In genomic region chr1:27883536-27884181, GRCh38 we compare ENCODE assay signal across 11 cellular contexts. TPM values are rescaled to one million over a fixed set of nuclear protein-coding genes. Genes with fewer than 3 reads are reported as not detected.
DNase-seq lines count a peak whose midpoint lies in the region; ATAC-seq and TF ChIP-seq lines count a peak whose summit lies in the region.
"Had no signal": no experiment of that assay in that cellular context is flagged by ENCODE, and none has a peak within 500 bp of the region (broad histone marks: within the 10 kb centered on the region; RNA-seq: fewer than 3 reads in every experiment).

No MANE protein-coding gene starts in this region.

- no peaks in the 10 kb centered on the region for H4K20me1 ChIP-seq in OCI-LY7 (ENCODE audit: insufficient read depth, low read length)

- POLR2A ChIA-PET in OCI-LY7 (lab: Charles Lee): no interaction called here

- no peak overlapping the region for H3K27ac ChIP-seq in OCI-LY7 (ENCODE audit: low read depth, low read length, poor library complexity, severe bottlenecking)

- H3K79me2 ChIP-seq in OCI-LY7 (ENCODE audit: insufficient read depth, low read depth, low read length): no peaks in the 10 kb centered on the region

- H3K36me3 ChIP-seq in GM06990 (ENCODE audit: control insufficient read depth, insufficient read depth, low read length) (peaks cover 44% of the 10 kb centered on the region), OCI-LY7 (ENCODE audit: insufficient read depth, low read length) (peaks cover 18% of the 10 kb centered on the region; the same call in 1 of the 2 replicates), mucosa of descending colon (ENCODE audit: low read depth) (no peaks in the 10 kb centered on the region), HAP-1 (replicated peaks) (peaks cover 19% of the 10 kb centered on the region)
- H3K36me3 ChIP-seq: breast epithelium had no signal

- H3K4me3 ChIP-seq in GM06990 (replicated peaks; ENCODE audit: low read depth, low read length): peak overlapping the region; percentile 28
- H3K4me3 ChIP-seq in OCI-LY7 (ENCODE audit: low read depth, low read length, poor library complexity, severe bottlenecking): no peak overlapping the region
- no peak overlapping the region for H3K4me3 ChIP-seq in mucosa of descending colon
- no peak overlapping the region for H3K4me3 ChIP-seq in HAP-1
- H3K4me3 ChIP-seq: breast epithelium had no signal

- CTCF ChIA-PET in OCI-LY7 (lab: Charles Lee; ENCODE audit: unreplicated experiment): no interaction called here

- peak overlapping the region; percentile 31; the same call in 1 of the 2 replicates for H3K4me2 ChIP-seq in OCI-LY7 (ENCODE audit: low read length)

- no peak overlapping the region for H2AFZ ChIP-seq in OCI-LY7 (ENCODE audit: low read length)

- peaks cover 50% of the 10 kb centered on the region for H3K4me1 ChIP-seq in OCI-LY7 (ENCODE audit: insufficient read depth, low read length, poor library complexity, severe bottlenecking)
- H3K4me1 ChIP-seq in mucosa of descending colon (ENCODE audit: low read depth): peaks cover 6% of the 10 kb centered on the region
- H3K4me1 ChIP-seq in HAP-1: no peaks in the 10 kb centered on the region
- H3K4me1 ChIP-seq: breast epithelium had no signal

- ATAC-seq in GM21390 (IDR thresholded peaks at IDR 0.05; ENCODE audit: unreplicated experiment) (peak; percentile 39), mucosa of descending colon (peak; percentile 8)

- DNase-seq in GM06990 (ENCODE audit: extremely low read depth, insufficient read length): peak; percentile 59
- DNase-seq in OCI-LY7 (ENCODE audit: low spot score): peak; percentile 48
- DNase-seq in mucosa of descending colon: no peak
- no peak for DNase-seq in HAP-1 (ENCODE audit: low spot score in 2 of 2)
- DNase-seq in T-helper 9 cell: no peak
- DNase-seq in NCI-H1092 (lab: John Stamatoyannopoulos, UW): no peak
- no peak for DNase-seq in MV-4-11 (lab: John Stamatoyannopoulos, UW)
- DNase-seq: activated CD4-positive, CD25-positive, alpha-beta regulatory T cell had no signal

- intact Hi-C loops in OCI-LY7 (cut with micrococcal nuclease; ENCODE audit: unreplicated experiment): no loop called here
- intact Hi-C loops in mucosa of descending colon (cut with DNase I, micrococcal nuclease): no loop called here

- no peaks in the 10 kb centered on the region for H3K27me3 ChIP-seq in GM06990 (replicated peaks; ENCODE audit: control insufficient read depth, insufficient read depth, low read length)
- H3K27me3 ChIP-seq in HAP-1 (ENCODE audit: low read depth): no peaks in the 10 kb centered on the region
- H3K27me3 ChIP-seq: breast epithelium had no signal

- H3K9me2 ChIP-seq in OCI-LY7 (ENCODE audit: insufficient read depth, low read length): no peaks in the 10 kb centered on the region

- H3K9me3 ChIP-seq in OCI-LY7 (ENCODE audit: low read length): no peaks in the 10 kb centered on the region
- H3K9me3 ChIP-seq in mucosa of descending colon: no peaks in the 10 kb centered on the region
- no peaks in the 10 kb centered on the region for H3K9me3 ChIP-seq in HAP-1
- H3K9me3 ChIP-seq: breast epithelium had no signal

- BruUV-seq in OCI-LY7 (replicated peaks; lab: Mats Ljungman, UMichigan): no TSS peak

- no peak for TF ChIP-seq CTCF in GM06990 (IDR thresholded peaks at IDR 0.05; ENCODE audit: insufficient read depth, low read length, poor library complexity, severe bottlenecking)
- TF ChIP-seq CTCF in OCI-LY7 (conservative IDR thresholded peaks at IDR 0.05; ENCODE audit: low read length): no peak
- no peak for TF ChIP-seq CTCF in mucosa of descending colon (IDR thresholded peaks at IDR 0.05)

- in situ Hi-C loops in HAP-1 (cut with MboI; ENCODE audit: low sequenced_read_pairs): no loop called here

RNA-seq across cellular contexts. Expression of gene THEMIS2, which starts 11.3 kb away (rescaled TPM):
- total RNA-seq in OCI-LY7 (2014; rRNA removed; shearing (Covaris generic)): 0.98 and 4.1 TPM in 2 replicates
- total RNA-seq in OCI-LY7 (2022) (15.4 and 20.3 TPM in 2 replicates), mucosa of descending colon (10 to 100 TPM in 2 of 3 donors, 1 to 10 TPM in 1; 3.8 to 17.7 (median 15.6) TPM)

RNA-seq across cellular contexts. Expression of gene RPA2, which starts 30.7 kb away (rescaled TPM):
- total RNA-seq in OCI-LY7 (2014; rRNA removed; shearing (Covaris generic)): 56.8 and 74.4 TPM in 2 replicates
- total RNA-seq in OCI-LY7 (2022) (44.3 and 52.7 TPM in 2 replicates), mucosa of descending colon (10 to 100 TPM; 14.2 to 20.6 (median 19.2) TPM)

RNA-seq across cellular contexts. Expression of gene SMPDL3B, which starts 51.1 kb away (rescaled TPM):
- 0.19 and 0.39 TPM in 2 replicates for total RNA-seq in OCI-LY7 (2014; rRNA removed; shearing (Covaris generic))
- not detected in 2 replicates for total RNA-seq in OCI-LY7 (2022)
- 10 to 100 TPM; 17.3 to 45.4 (median 30.9) TPM for total RNA-seq in mucosa of descending colon
- total RNA-seq: fibroblast of villous mesenchyme had no signal

RNA-seq across cellular contexts. Expression of gene PPP1R8, which starts 53.1 kb away (rescaled TPM):
- 71.3 and 72.4 TPM in 2 replicates for total RNA-seq in OCI-LY7 (2014; rRNA removed; shearing (Covaris generic))
- total RNA-seq in OCI-LY7 (2022): 57.3 and 58.0 TPM in 2 replicates
- total RNA-seq in mucosa of descending colon: 10 to 100 TPM; 29.1 to 33.7 (median 31.0) TPM

Comparison
In these comparisons a context has a peak if more than half of its experiments do, and no peak if none do; other contexts are left out.
1. DNase-seq: peak in GM06990 (single experiment) and OCI-LY7 (single experiment); none in mucosa of descending colon (0 of 3), HAP-1 (0 of 2), T-helper 9 cell (single experiment), NCI-H1092 (single experiment) and MV-4-11 (single experiment).
2. RNA of gene SMPDL3B, which starts 51.1 kb away (total RNA-seq): 17.3 to 45.4 TPM in mucosa of descending colon; 0.19 to 0.39 TPM in OCI-LY7; every median in the first group is over 10 times any median in the second.